ENCODE assay signal across 18 cellular contexts in genomic region chr13:72757792-72758535, GRCh38.
"Had no signal": no experiment of that assay in that cellular context is flagged by ENCODE, and none has a peak within 500 bp of the region (broad histone marks: within the 10 kb centered on the region; RNA-seq: fewer than 3 reads in every experiment).

No MANE protein-coding gene starts in this region.

- H3K27ac ChIP-seq: dorsolateral prefrontal cortex, lower lobe of right lung, ovary, psoas muscle, skin epidermis, stomach, testis had no signal

- H3K9me3 ChIP-seq: lower lobe of right lung, ovary, psoas muscle, stomach, testis had no signal

- H3K27ac Mint-ChIP-seq: activated B cell treated with CpG ODN at 0.5 μM for 24 hours; activated CD4-positive, alpha-beta T cell treated with anti-CD3 and anti-CD28 coated beads, Interleukin-2, amount 10 ng/mL, durations not matched to agents 24 days and 14 days; brain; type B pancreatic cell had no signal

- H3K9me3 Mint-ChIP-seq: activated B cell treated with CpG ODN at 0.5 μM for 24 hours; activated CD4-positive, alpha-beta T cell treated with anti-CD3 and anti-CD28 coated beads, Interleukin-2, amount 10 ng/mL, durations not matched to agents 24 days and 14 days; brain; naive thymus-derived CD8-positive, alpha-beta T cell; type B pancreatic cell had no signal

- H3K27me3 ChIP-seq: dorsolateral prefrontal cortex, ovary, stomach, testis had no signal

- H3K4me1 ChIP-seq: lower lobe of right lung, psoas muscle, stomach, testis had no signal

- H3K4me3 ChIP-seq: dorsolateral prefrontal cortex, lower lobe of right lung, ovary, psoas muscle, skin epidermis, stomach, testis had no signal

- H3K36me3 ChIP-seq: ovary had no signal

- DNase-seq: activated B cell treated with CpG ODN at 0.5 μM for 24 hours; activated CD4-positive, alpha-beta T cell treated with anti-CD3 and anti-CD28 coated beads, Interleukin-2, amount 10 ng/mL, durations not matched to agents 24 days and 14 days; activated CD8-positive, alpha-beta memory T cell treated with anti-CD3 and anti-CD28 coated beads for 24 hours; activated CD8-positive, alpha-beta memory T cell treated with anti-CD3 and anti-CD28 coated beads, Interleukin-2, amount 50 U/mL, for 48 hours; anterior cingulate cortex; central memory CD4-positive, alpha-beta T cell; dorsolateral prefrontal cortex; hypothalamus; lower lobe of right lung; naive thymus-derived CD8-positive, alpha-beta T cell; ovary; psoas muscle; right cardiac atrium; stomach; testis had no signal

- H3K27me3 Mint-ChIP-seq: activated B cell treated with CpG ODN at 0.5 μM for 24 hours; activated CD4-positive, alpha-beta T cell treated with anti-CD3 and anti-CD28 coated beads, Interleukin-2, amount 10 ng/mL, durations not matched to agents 24 days and 14 days; brain; naive thymus-derived CD8-positive, alpha-beta T cell; type B pancreatic cell had no signal

- H3K4me3 Mint-ChIP-seq: activated B cell treated with CpG ODN at 0.5 μM for 24 hours; activated CD4-positive, alpha-beta T cell treated with anti-CD3 and anti-CD28 coated beads, Interleukin-2, amount 10 ng/mL, durations not matched to agents 24 days and 14 days; brain; naive thymus-derived CD8-positive, alpha-beta T cell; type B pancreatic cell had no signal
